Comparison of ENCODE assay signal across 8 cellular contexts in the genomic region with DNA sequence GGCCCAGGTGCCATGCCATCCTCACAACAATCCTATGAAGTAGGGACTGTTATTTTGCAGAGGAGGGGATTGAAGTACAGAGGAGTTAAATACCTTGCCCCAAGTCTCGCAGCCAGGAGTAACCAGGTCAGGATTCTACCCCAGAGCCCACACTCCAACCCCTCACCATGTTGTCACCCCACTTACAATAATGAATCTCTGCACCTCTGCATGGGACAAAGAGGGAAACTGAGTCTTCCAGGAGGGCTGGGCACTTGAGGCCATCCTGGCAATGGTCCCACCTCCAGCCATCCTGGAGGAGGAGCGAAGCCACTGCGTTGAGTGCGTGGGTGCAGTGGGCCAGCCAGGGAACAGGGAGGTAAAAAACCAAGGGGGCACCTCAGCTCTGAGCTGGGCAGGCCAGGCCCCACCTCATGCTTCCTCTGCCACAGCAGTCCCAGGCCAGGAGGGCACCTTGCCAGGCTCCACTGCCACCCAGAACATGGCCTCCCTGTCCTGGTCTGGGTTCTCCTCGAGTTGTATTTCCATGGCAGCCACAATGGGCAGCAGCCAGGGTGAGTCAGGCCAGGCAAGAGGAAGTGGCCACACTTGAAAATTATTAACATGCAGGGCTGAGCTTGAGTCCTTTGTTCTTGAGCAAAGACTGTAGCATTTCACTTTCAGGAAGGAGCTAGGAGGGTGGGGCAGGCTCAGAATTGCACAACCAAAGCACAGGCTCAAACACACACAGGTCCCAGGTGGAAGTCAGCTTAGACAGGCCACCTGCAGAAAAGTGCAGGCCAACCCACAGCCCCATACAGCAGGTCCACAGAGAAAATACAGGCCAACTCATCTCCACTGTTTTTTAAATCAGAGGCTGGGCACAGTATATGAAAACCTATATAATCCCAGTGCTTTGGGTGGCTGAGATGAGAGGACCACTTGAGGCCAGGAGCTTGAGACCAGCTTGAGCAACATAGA. TPM values are rescaled to one million over a fixed set of nuclear protein-coding genes. Genes with fewer than 3 reads are reported as not detected.
DNase-seq lines count a peak whose midpoint lies in the region; ATAC-seq and TF ChIP-seq lines count a peak whose summit lies in the region.

No MANE protein-coding gene starts in this region.

- H3K9me3 ChIP-seq in PC-3 (ENCODE audit: low read length), result no peaks in the 10 kb centered on the region
- no peaks in the 10 kb centered on the region for H3K9me3 ChIP-seq in mucosa of descending colon
- no peaks in the 10 kb centered on the region for H3K9me3 ChIP-seq in aorta (ENCODE audit: control insufficient read depth, low read length)

- no peaks in the 10 kb centered on the region for H3K9me2 ChIP-seq in PC-3 (replicated peaks; ENCODE audit: low read length)

- H3K27me3 ChIP-seq in HL-60 (ENCODE audit: insufficient read depth, poor library complexity, severe bottlenecking), result no peaks in the 10 kb centered on the region
- no peaks in the 10 kb centered on the region for H3K27me3 ChIP-seq in PC-3 (ENCODE audit: low read length)
- H3K27me3 ChIP-seq in aorta (ENCODE audit: control insufficient read depth in 1 of 2, insufficient read depth in 2 of 2, low read length in 1 of 2), result no peaks in the 10 kb centered on the region

- TF ChIP-seq CTCF in HL-60 (IDR thresholded peaks at IDR 0.05; ENCODE audit: insufficient read depth, low read length) (no peak), PC-3 (conservative IDR thresholded peaks at IDR 0.05; ENCODE audit: low read depth, low read length) (no peak), mucosa of descending colon (IDR thresholded peaks at IDR 0.05) (no peak)

- no peak overlapping the region for H3K4me3 ChIP-seq in HL-60 (replicated peaks; ENCODE audit: insufficient read depth, low read length)
- no peak overlapping the region for H3K4me3 ChIP-seq in PC-3 (ENCODE audit: low read length)
- H3K4me3 ChIP-seq in mucosa of descending colon, result no peak overlapping the region
- H3K4me3 ChIP-seq in aorta (ENCODE audit: low read length in 2 of 2), result no peak overlapping the region

- 31 to 33% methylated on average over 5 of the region's 5 CpGs for WGBS in aorta, 2 donors

- H3K4me1 ChIP-seq in PC-3 (ENCODE audit: insufficient read depth, low read length) (peaks cover 64% of the 10 kb centered on the region), mucosa of descending colon (ENCODE audit: low read depth) (peaks cover 68% of the 10 kb centered on the region), aorta (ENCODE audit: control insufficient read depth in 1 of 2, insufficient read depth in 2 of 2, low read length in 2 of 2) (no peaks in the 10 kb centered on the region)

- peak overlapping the region; percentile 59 for H3K4me2 ChIP-seq in PC-3 (ENCODE audit: low read length)

- peaks cover 69% of the 10 kb centered on the region for H3K79me2 ChIP-seq in PC-3 (ENCODE audit: low read length)

- peak overlapping the region; percentile 75 for H3K9ac ChIP-seq in PC-3 (ENCODE audit: low read length)

- ATAC-seq in GM19467 (IDR thresholded peaks at IDR 0.05; ENCODE audit: unreplicated experiment), result peak; percentile 48
- ATAC-seq in PC-3, result peak; percentile 82
- ATAC-seq in mucosa of descending colon, result peak; percentile 77
- ATAC-seq in aorta (ENCODE audit: low FRiP score), result peak; percentile 83

- H3F3A ChIP-seq in PC-3 (ENCODE audit: low read length, unreplicated experiment), result peaks cover 7% of the 10 kb centered on the region

- peak; percentile 65 for DNase-seq in COR-L47 (lab: John Stamatoyannopoulos, UW)
- DNase-seq in HL-60 (ENCODE audit: low read depth in 1 of 2, low spot score in 1 of 2), result peak; percentile 86 to 92
- peak; percentile 98 for DNase-seq in PC-3
- peak; percentile 91 for DNase-seq in dermis blood vessel endothelial cell
- DNase-seq in mucosa of descending colon, result peak; percentile 83 to 87 (median 85)
- peak; percentile 95 to 96 for DNase-seq in aorta
- DNase-seq in germinal center (ENCODE audit: low spot score), result no peak

- intact Hi-C loops in PC-3 (cut with micrococcal nuclease), result loop anchor here (1.0 to 5.0 kb wide), 4 partner anchors 15 to 45 kb away; no protein-coding TSS in a partner anchor
- intact Hi-C loops in mucosa of descending colon (cut with DNase I, micrococcal nuclease), result no loop called here
- intact Hi-C loops in aorta (cut with DNase I), result no loop called here

- H2AFZ ChIP-seq in PC-3 (ENCODE audit: low read length), result no peak overlapping the region

- H4K20me1 ChIP-seq in PC-3 (ENCODE audit: low read length), result no peaks in the 10 kb centered on the region

- no TSS peak for BruUV-seq in PC-3 (replicated peaks; lab: Mats Ljungman, UMichigan)

- no peaks in the 10 kb centered on the region for H3K36me3 ChIP-seq in PC-3 (ENCODE audit: low read depth, low read length)
- H3K36me3 ChIP-seq in mucosa of descending colon (ENCODE audit: low read depth), result no peaks in the 10 kb centered on the region
- H3K36me3 ChIP-seq in aorta (ENCODE audit: control insufficient read depth in 1 of 2, insufficient read depth in 2 of 2, low read length in 1 of 2), result no peaks in the 10 kb centered on the region

- H3K27ac ChIP-seq in HL-60 (replicated peaks), result peak overlapping the region; percentile 83
- H3K27ac ChIP-seq in PC-3 (ENCODE audit: low read length), result peak overlapping the region; percentile 96
- H3K27ac ChIP-seq in aorta (ENCODE audit: low read depth in 1 of 2, low read length in 2 of 2), result peak overlapping the region in 1 of 2 donors; percentile 58

- POLR2A ChIA-PET in PC-3 (lab: Charles Lee; ENCODE audit: unreplicated experiment), result interaction anchor here (0.5 to 1.1 kb wide), 8 partner anchors 9 to 96 kb away, joined by 3 to 8 read pairs (median 4); partner anchors contain the start of gene VEZF1

- CTCF ChIA-PET in PC-3 (lab: Charles Lee), result interaction anchor here (0.6 to 1.3 kb wide), 7 partner anchors 9 to 942 kb away, joined by 3 to 14 read pairs (median 3); partner anchors contain the start of genes COIL and CUEDC1

RNA-seq across cellular contexts. Expression of gene CUEDC1, which starts 52.1 kb away (rescaled TPM):
- total RNA-seq in PC-3 (2014; rRNA removed) (31.6 and 53.4 TPM in 2 replicates), dermis blood vessel endothelial cell (6.5 and 6.8 TPM in 2 replicates), mucosa of descending colon (10 to 100 TPM; 23.5 to 46.8 (median 23.6) TPM), aorta (10 to 100 TPM; 42.9 to 43.6 TPM)
- 10 to 100 TPM; 25.4 to 26.7 TPM for polyA plus RNA-seq in aorta

RNA-seq across cellular contexts. Expression of gene MRPS23, which starts 53.2 kb away (rescaled TPM):
- total RNA-seq in PC-3 (2014; rRNA removed), result 63.9 and 97.5 TPM in 2 replicates
- total RNA-seq in dermis blood vessel endothelial cell, result 25.4 and 25.9 TPM in 2 replicates
- total RNA-seq in mucosa of descending colon, result 10 to 100 TPM; 15.1 to 27.2 (median 24.0) TPM
- total RNA-seq in aorta, result 10 to 100 TPM; 21.6 to 22.8 TPM
- polyA plus RNA-seq in aorta, result 10 to 100 TPM; 22.5 to 39.9 TPM
